9 cellular contexts compared by ENCODE assay signal in the genomic region with DNA sequence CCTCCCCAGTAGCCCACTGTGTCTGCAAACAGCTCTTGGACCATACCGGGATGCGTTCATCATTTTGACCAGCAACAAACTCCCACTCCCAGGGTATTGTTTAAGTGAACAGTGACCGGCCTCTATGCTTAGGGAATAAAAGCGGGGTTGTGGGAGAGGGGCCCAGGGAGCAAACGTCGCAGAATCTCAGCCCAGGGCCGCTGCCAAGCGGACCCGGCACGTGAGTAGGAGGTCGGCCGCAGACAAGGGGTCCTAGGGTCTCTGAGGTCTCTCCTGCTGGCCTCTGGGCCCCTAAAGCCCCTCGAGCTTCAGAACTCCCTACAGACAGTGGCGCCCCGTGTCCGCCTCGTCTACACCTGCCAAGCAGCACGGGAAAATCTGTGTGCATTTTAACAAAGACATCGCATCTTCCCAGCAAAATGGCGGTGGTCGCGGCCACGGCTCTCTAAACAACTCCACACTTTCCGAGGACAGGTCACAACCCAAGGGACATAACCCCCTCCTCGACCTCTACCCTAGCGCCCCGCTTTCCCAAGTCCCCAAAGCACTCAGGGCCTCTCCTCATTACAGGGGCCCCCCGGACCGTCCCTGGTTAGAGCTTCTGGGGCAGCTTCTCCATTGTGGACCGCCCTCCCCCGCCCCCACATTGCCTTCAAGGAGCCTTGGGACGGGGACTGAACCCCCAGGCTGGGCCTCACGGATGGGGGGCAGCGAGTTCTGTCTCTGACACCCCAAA. TPM values are rescaled to one million over a fixed set of nuclear protein-coding genes. Genes with fewer than 3 reads are reported as not detected.
DNase-seq lines count a peak whose midpoint lies in the region; ATAC-seq and TF ChIP-seq lines count a peak whose summit lies in the region.
"Had no signal": no experiment of that assay in that cellular context is flagged by ENCODE, and none has a peak within 500 bp of the region (broad histone marks: within the 10 kb centered on the region; RNA-seq: fewer than 3 reads in every experiment).

No MANE protein-coding gene starts in this region.

- H3K9me3 Mint-ChIP-seq in CD4-positive, CD25-positive, alpha-beta regulatory T cell: peaks cover 0 to 3% (median 0%) of the 10 kb centered on the region in 7 donors
- no peaks in the 10 kb centered on the region for H3K9me3 Mint-ChIP-seq in nephron

- peaks cover 10% of the 10 kb centered on the region for H3K27me3 ChIP-seq in CD4-positive, CD25-positive, alpha-beta regulatory T cell (ENCODE audit: control insufficient read depth, insufficient read depth, low read length)
- no peaks in the 10 kb centered on the region for H3K27me3 ChIP-seq in mammary epithelial cell (ENCODE audit: insufficient read depth, low read length)

- no peaks in the 10 kb centered on the region for H4K20me1 ChIP-seq in mammary epithelial cell (ENCODE audit: insufficient read depth, low read length)

- 75% methylated on average over 17 of the region's 34 CpGs for WGBS in mammary epithelial cell (ENCODE audit: low coverage, missing lambda C conversion rate)

- H3K4me1 ChIP-seq in CD4-positive, CD25-positive, alpha-beta regulatory T cell (ENCODE audit: control insufficient read depth, insufficient read depth, low read length, poor library complexity, severe bottlenecking): peaks cover 50% of the 10 kb centered on the region
- peaks cover 40% of the 10 kb centered on the region for H3K4me1 ChIP-seq in mammary epithelial cell (ENCODE audit: insufficient read depth, low read length)

- H3K9me3 ChIP-seq in CD4-positive, CD25-positive, alpha-beta regulatory T cell (ENCODE audit: control insufficient read depth in 2 of 2, low read length in 2 of 2): no peaks in the 10 kb centered on the region
- no peaks in the 10 kb centered on the region for H3K9me3 ChIP-seq in mammary epithelial cell (replicated peaks; ENCODE audit: insufficient read depth, low read length)

- intact Hi-C loops in mammary epithelial cell (cut with micrococcal nuclease): no loop called here
- intact Hi-C loops in posterior cingulate gyrus (cut with DNase I): no loop called here

- H3K4me3 Mint-ChIP-seq in CD4-positive, CD25-positive, alpha-beta regulatory T cell: peak overlapping the region; percentile 62 to 75 (median 66)
- H3K4me3 Mint-ChIP-seq in nephron: peak overlapping the region; percentile 88 to 90 (median 90)

- H3K79me2 ChIP-seq in mammary epithelial cell (ENCODE audit: insufficient read depth, low read length): peaks cover 15% of the 10 kb centered on the region

- H3K4me2 ChIP-seq in mammary epithelial cell (ENCODE audit: insufficient read depth, low read depth, low read length): no peak overlapping the region

- in situ Hi-C loops in mammary epithelial cell (cut with MboI; ENCODE audit: low sequenced_read_pairs in 2 of 2): no loop called here

- H3K4me1 Mint-ChIP-seq in CD4-positive, CD25-positive, alpha-beta regulatory T cell: peaks cover 14 to 50% (median 24%) of the 10 kb centered on the region in 4 donors
- H3K4me1 Mint-ChIP-seq in nephron: peaks cover 20% of the 10 kb centered on the region

- H3K36me3 Mint-ChIP-seq in CD4-positive, CD25-positive, alpha-beta regulatory T cell: no peaks in the 10 kb centered on the region
- H3K36me3 Mint-ChIP-seq in nephron (ENCODE audit: low read depth): no peaks in the 10 kb centered on the region

- H3K27ac ChIP-seq in CD4-positive, CD25-positive, alpha-beta regulatory T cell (ENCODE audit: insufficient read depth, low read length, poor library complexity, severe bottlenecking): no peak overlapping the region
- H3K27ac ChIP-seq in mammary epithelial cell (ENCODE audit: insufficient read depth, low read depth, low read length): no peak overlapping the region

- no peak overlapping the region for H3K27ac Mint-ChIP-seq in CD4-positive, CD25-positive, alpha-beta regulatory T cell
- peak overlapping the region; percentile 96 to 99 (median 98) for H3K27ac Mint-ChIP-seq in nephron

- H3K4me3 ChIP-seq in CD4-positive, CD25-positive, alpha-beta regulatory T cell (ENCODE audit: low read depth, low read length): no peak overlapping the region
- H3K4me3 ChIP-seq in Jurkat, Clone E6-1 (ENCODE audit: low read length): peak overlapping the region; percentile 57
- no peak overlapping the region for H3K4me3 ChIP-seq in mammary epithelial cell (replicated peaks in 1 of 3; ENCODE audit: insufficient read depth in 1 of 3, low read depth in 2 of 3, low read length in 3 of 3)

- no peaks in the 10 kb centered on the region for H3K36me3 ChIP-seq in CD4-positive, CD25-positive, alpha-beta regulatory T cell (ENCODE audit: control insufficient read depth, insufficient read depth, low read length)
- H3K36me3 ChIP-seq in mammary epithelial cell (ENCODE audit: insufficient read depth, low read length): no peaks in the 10 kb centered on the region

- CTCF ChIA-PET in mammary epithelial cell (lab: Charles Lee; ENCODE audit: low non-redundant PET): no interaction called here

- dilution Hi-C loops in mammary epithelial cell (cut with HindIII; ENCODE audit: low sequenced_read_pairs): no loop called here

- peaks cover 76% of the 10 kb centered on the region for H3K27me3 Mint-ChIP-seq in CD4-positive, CD25-positive, alpha-beta regulatory T cell
- peaks cover 6% of the 10 kb centered on the region for H3K27me3 Mint-ChIP-seq in nephron (ENCODE audit: low read depth)

- H3K9ac ChIP-seq in mammary epithelial cell (ENCODE audit: insufficient read depth, low read length): no peak overlapping the region

- ATAC-seq in CD4-positive, CD25-positive, alpha-beta regulatory T cell (ENCODE audit: low read depth in 2 of 2): no peak
- ATAC-seq in GM18498 (IDR thresholded peaks at IDR 0.05; ENCODE audit: unreplicated experiment): no peak
- ATAC-seq: GM12878 had no signal

- H2AFZ ChIP-seq in mammary epithelial cell (ENCODE audit: low read depth, low read length): peak overlapping the region; percentile 92

- BruUV-seq in mammary epithelial cell (replicated peaks; lab: Mats Ljungman, UMichigan): no TSS peak

- TF ChIP-seq CTCF in mammary epithelial cell (conservative IDR thresholded peaks at IDR 0.05 in 1 of 2, IDR thresholded peaks at IDR 0.05 in 1 of 2; ENCODE audit: extremely low read depth in 1 of 2, insufficient read depth in 1 of 2, low read depth in 1 of 2, low read length in 2 of 2) (no peak), nephron (IDR thresholded peaks at IDR 0.05; ENCODE audit: unreplicated experiment in 3 of 3) (no peak)

- no peak for DNase-seq in CD4-positive, CD25-positive, alpha-beta regulatory T cell
- DNase-seq in Jurkat, Clone E6-1 (ENCODE audit: low read depth, low spot score): no peak
- DNase-seq in mammary epithelial cell (no peak), posterior cingulate gyrus (no peak), middle frontal gyrus (ENCODE audit: extremely low spot score, low spot score) (no peak)
- no peak for DNase-seq in activated CD4-positive, CD25-positive, alpha-beta regulatory T cell (lab: John Stamatoyannopoulos, UW)

RNA-seq across cellular contexts. Expression of a gene that starts 3.9 kb away (rescaled TPM):
- total RNA-seq in CD4-positive, CD25-positive, alpha-beta regulatory T cell: 0.72 TPM
- polyA plus RNA-seq in CD4-positive, CD25-positive, alpha-beta regulatory T cell: 1 to 10 TPM in 3 of 4 donors, under 1 TPM in 1; 0.45 to 2.0 (median 1.4) TPM
- 53.0 TPM for polyA plus RNA-seq in Jurkat, Clone E6-1 (2012; ENCODE audit: insufficient read depth, insufficient read length)
- 10 to 100 TPM; 17.3 to 22.4 TPM for total RNA-seq in mammary epithelial cell
- 13.6 TPM for polyA plus RNA-seq in mammary epithelial cell
- 6.3 TPM for polyA minus RNA-seq in mammary epithelial cell

RNA-seq across cellular contexts. Expression of a gene that starts 19.4 kb away (rescaled TPM):
- total RNA-seq in CD4-positive, CD25-positive, alpha-beta regulatory T cell: not detected
- polyA plus RNA-seq in CD4-positive, CD25-positive, alpha-beta regulatory T cell: not detected
- polyA plus RNA-seq in Jurkat, Clone E6-1 (2012; ENCODE audit: insufficient read depth, insufficient read length): not detected
- total RNA-seq in mammary epithelial cell: not detected
- polyA plus RNA-seq in mammary epithelial cell: not detected
- not detected for polyA minus RNA-seq in mammary epithelial cell
- total RNA-seq: GM12878 had no signal
- polyA plus RNA-seq: GM12878 had no signal

RNA-seq across cellular contexts. Expression of a gene that starts 40.3 kb away (rescaled TPM):
- total RNA-seq in CD4-positive, CD25-positive, alpha-beta regulatory T cell: 18.8 TPM
- polyA plus RNA-seq in CD4-positive, CD25-positive, alpha-beta regulatory T cell: 10 to 100 TPM; 15.4 to 21.4 (median 19.8) TPM
- 29.2 TPM for polyA plus RNA-seq in Jurkat, Clone E6-1 (2012; ENCODE audit: insufficient read depth, insufficient read length)
- 10 to 100 TPM; 20.3 to 20.5 TPM for total RNA-seq in mammary epithelial cell
- polyA plus RNA-seq in mammary epithelial cell: 22.3 TPM
- polyA minus RNA-seq in mammary epithelial cell: 21.3 TPM

RNA-seq across cellular contexts. Expression of a gene that starts 45.4 kb away (rescaled TPM):
- 390 TPM for total RNA-seq in CD4-positive, CD25-positive, alpha-beta regulatory T cell
- 100 to 1,000 TPM; 267 to 354 (median 308) TPM for polyA plus RNA-seq in CD4-positive, CD25-positive, alpha-beta regulatory T cell
- 862 TPM for polyA plus RNA-seq in Jurkat, Clone E6-1 (2012; ENCODE audit: insufficient read depth, insufficient read length)
- 100 to 1,000 TPM; 350 to 368 TPM for total RNA-seq in mammary epithelial cell
- polyA plus RNA-seq in mammary epithelial cell: 693 TPM
- 476 TPM for polyA minus RNA-seq in mammary epithelial cell

Comparison
In these comparisons a context has a peak if more than half of its experiments do, and no peak if none do; other contexts are left out.
1. H3K27ac Mint-ChIP-seq: peak in nephron (3 of 3); none in CD4-positive, CD25-positive, alpha-beta regulatory T cell (0 of 3).
2. RNA of a gene that starts 3.9 kb away (total RNA-seq): 17.3 to 22.4 TPM in mammary epithelial cell; 0.72 TPM in CD4-positive, CD25-positive, alpha-beta regulatory T cell (single experiment); every median in the first group is over 10 times any median in the second.